11 cellular contexts compared by ENCODE assay signal in the genomic region with DNA sequence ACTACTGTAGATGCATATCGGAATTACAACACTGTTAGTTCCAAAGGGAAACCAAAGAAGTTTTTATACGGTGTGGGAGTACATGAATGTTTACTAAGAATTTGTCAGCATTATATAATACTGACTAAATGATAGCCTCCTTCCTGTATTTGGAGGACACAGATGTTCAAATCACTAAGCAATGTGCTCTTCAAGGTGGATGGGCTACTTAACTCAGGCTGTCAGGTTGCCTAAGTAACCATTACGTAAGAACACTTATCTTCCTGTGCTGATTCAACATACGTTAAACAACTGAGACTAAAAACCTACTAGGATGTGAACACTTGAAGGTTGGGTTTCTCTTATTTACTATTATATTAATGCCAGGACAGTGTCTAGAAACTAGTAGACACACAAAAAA.
DNase-seq lines count a peak whose midpoint lies in the region; ATAC-seq and TF ChIP-seq lines count a peak whose summit lies in the region.
"Had no signal": no experiment of that assay in that cellular context is flagged by ENCODE, and none has a peak within 500 bp of the region (broad histone marks: within the 10 kb centered on the region; RNA-seq: fewer than 3 reads in every experiment).

No MANE protein-coding gene starts in this region.

- H3K9me3 ChIP-seq in CD4-positive, CD25-positive, alpha-beta regulatory T cell (ENCODE audit: control insufficient read depth in 2 of 2, low read length in 2 of 2): no peaks in the 10 kb centered on the region
- H3K9me3 ChIP-seq in lower lobe of right lung: no peaks in the 10 kb centered on the region
- no peaks in the 10 kb centered on the region for H3K9me3 ChIP-seq in H9 (ENCODE audit: control insufficient read depth, low read depth, low read length)
- H3K9me3 ChIP-seq: BLaER1 treated with 17β-estradiol and CSF1 and Interleukin-3, amounts not matched to agents 10 nM and 100 nM had no signal

- no peaks in the 10 kb centered on the region for H3K23me2 ChIP-seq in H9 (ENCODE audit: insufficient read length, low read depth, low read length, poor library complexity, severe bottlenecking)

- no peak overlapping the region for H2BK5ac ChIP-seq in H9 (ENCODE audit: insufficient read length, low read length)

- no peaks in the 10 kb centered on the region for H3K27me3 Mint-ChIP-seq in CD4-positive, CD25-positive, alpha-beta regulatory T cell
- H3K27me3 Mint-ChIP-seq in activated CD8-positive, alpha-beta T cell treated with anti-CD3 and anti-CD28 coated beads, Interleukin-2, amount 10 ng/mL, durations not matched to agents 7 days and 5 days (ENCODE audit: low read depth): no peaks in the 10 kb centered on the region
- H3K27me3 Mint-ChIP-seq in H9 (ENCODE audit: low read depth): no peaks in the 10 kb centered on the region

- intact Hi-C loops in lower lobe of right lung (cut with DNase I): no loop called here

- no peak overlapping the region for H4K5ac ChIP-seq in H9 (ENCODE audit: insufficient read length, low read depth, low read length)

- H2AFZ ChIP-seq in H9 (ENCODE audit: low read length): no peak overlapping the region

- H3K4me1 ChIP-seq in CD4-positive, CD25-positive, alpha-beta regulatory T cell (ENCODE audit: control insufficient read depth, insufficient read depth, low read length, poor library complexity, severe bottlenecking): no peaks in the 10 kb centered on the region
- no peaks in the 10 kb centered on the region for H3K4me1 ChIP-seq in lower lobe of right lung
- no peaks in the 10 kb centered on the region; the same call in 1 of the 2 replicates for H3K4me1 ChIP-seq in H9 (ENCODE audit: insufficient read depth, low read length)

- H2BK20ac ChIP-seq in H9 (ENCODE audit: low read depth, low read length, poor library complexity, severe bottlenecking): no peak overlapping the region

- peaks cover 0 to 5% (median 1%) of the 10 kb centered on the region in 7 donors for H3K9me3 Mint-ChIP-seq in CD4-positive, CD25-positive, alpha-beta regulatory T cell
- H3K9me3 Mint-ChIP-seq in activated CD8-positive, alpha-beta T cell treated with anti-CD3 and anti-CD28 coated beads, Interleukin-2, amount 10 ng/mL, durations not matched to agents 7 days and 5 days (ENCODE audit: insufficient read depth): no peaks in the 10 kb centered on the region
- no peaks in the 10 kb centered on the region for H3K9me3 Mint-ChIP-seq in H9
- H3K9me3 Mint-ChIP-seq: activated T-cell treated with anti-CD3 and anti-CD28 coated beads, Interleukin-2, amount 50 U/mL, for 72 hours had no signal

- no peak overlapping the region for H2BK12ac ChIP-seq in H9 (ENCODE audit: insufficient read length, low read depth, low read length)

- H2BK15ac ChIP-seq in H9 (ENCODE audit: low read depth, low read length): no peak overlapping the region

- peak in 2 of 3 donors; percentile 21 to 48 for DNase-seq in CD4-positive, CD25-positive, alpha-beta regulatory T cell
- DNase-seq in NCI-H1436 (lab: John Stamatoyannopoulos, UW): peak; percentile 55
- DNase-seq in SKM-1 treated with dmso at 0.1 percent for 144 hours (lab: John Stamatoyannopoulos, UW; ENCODE audit: unreplicated experiment): peak; percentile 72
- no peak for DNase-seq in lower lobe of right lung
- no peak for DNase-seq in activated CD8-positive, alpha-beta T cell treated with anti-CD3 and anti-CD28 coated beads, Interleukin-2, amount 10 ng/mL, durations not matched to agents 7 days and 5 days
- DNase-seq in H9: no peak
- DNase-seq: activated T-cell treated with anti-CD3 and anti-CD28 coated beads, Interleukin-2, amount 50 U/mL, for 72 hours; NCI-H2081 treated with DMSO at 0.1 percent for 48 hours had no signal

- CTCF ChIA-PET in activated CD8-positive, alpha-beta T cell treated with anti-CD3 and anti-CD28 coated beads, Interleukin-2, amount 10 ng/mL, durations not matched to agents 7 days and 5 days (lab: Charles Lee): no interaction called here

- no peak for TF ChIP-seq CTCF in lower lobe of right lung (IDR thresholded peaks at IDR 0.05)
- no peak for TF ChIP-seq CTCF in H9 (conservative IDR thresholded peaks at IDR 0.05)

- H3K9ac ChIP-seq in H9 (ENCODE audit: extremely low read depth, insufficient read length, low read length): no peak overlapping the region
- H3K9ac ChIP-seq: BLaER1 treated with 17β-estradiol and CSF1 and Interleukin-3, amounts not matched to agents 10 nM and 100 nM had no signal

- H2AK5ac ChIP-seq in H9 (ENCODE audit: insufficient read length, low read length): no peak overlapping the region

- no peak overlapping the region for H3K4me3 ChIP-seq in CD4-positive, CD25-positive, alpha-beta regulatory T cell (ENCODE audit: low read depth, low read length)
- H3K4me3 ChIP-seq in lower lobe of right lung: no peak overlapping the region
- H3K4me3 ChIP-seq: BLaER1 treated with 17β-estradiol and CSF1 and Interleukin-3, amounts not matched to agents 10 nM and 100 nM had no signal

- H3K36me3 ChIP-seq in CD4-positive, CD25-positive, alpha-beta regulatory T cell (ENCODE audit: control insufficient read depth, insufficient read depth, low read length): no peaks in the 10 kb centered on the region
- H3K36me3 ChIP-seq in lower lobe of right lung: no peaks in the 10 kb centered on the region
- H3K36me3 ChIP-seq: BLaER1 treated with 17β-estradiol and CSF1 and Interleukin-3, amounts not matched to agents 10 nM and 100 nM had no signal

- H4K8ac ChIP-seq in H9 (replicated peaks; ENCODE audit: insufficient read length, low read depth, low read length): no peak overlapping the region

- no peak overlapping the region for H3K4me3 Mint-ChIP-seq in CD4-positive, CD25-positive, alpha-beta regulatory T cell
- no peak overlapping the region for H3K4me3 Mint-ChIP-seq in activated CD8-positive, alpha-beta T cell treated with anti-CD3 and anti-CD28 coated beads, Interleukin-2, amount 10 ng/mL, durations not matched to agents 7 days and 5 days
- no peak overlapping the region for H3K4me3 Mint-ChIP-seq in H9
- H3K4me3 Mint-ChIP-seq: activated T-cell treated with anti-CD3 and anti-CD28 coated beads, Interleukin-2, amount 50 U/mL, for 72 hours had no signal

- no peak overlapping the region for H3T11ph ChIP-seq in H9 (ENCODE audit: low read length)

- POLR2A ChIA-PET in activated CD8-positive, alpha-beta T cell treated with anti-CD3 and anti-CD28 coated beads, Interleukin-2, amount 10 ng/mL, durations not matched to agents 7 days and 5 days (lab: Charles Lee): no interaction called here

- no peak overlapping the region for H3K23ac ChIP-seq in H9 (ENCODE audit: insufficient read length, low read depth, low read length)

- no peak overlapping the region for H3K14ac ChIP-seq in H9 (ENCODE audit: insufficient read depth, low read length)

- no peak overlapping the region for H3K4me2 ChIP-seq in H9 (ENCODE audit: insufficient read depth, insufficient read length, low read length)

- no peak overlapping the region for H2BK120ac ChIP-seq in H9 (ENCODE audit: low read depth, low read length, poor library complexity, severe bottlenecking)

- WGBS in H9 (ENCODE audit: extremely low coverage, insufficient read length, low lambda C conversion rate): no CpG with 5 or more reads among the region's 4 CpGs

- no peak overlapping the region for H3K4ac ChIP-seq in H9 (ENCODE audit: low read depth, low read length)

- H3K36me3 Mint-ChIP-seq in CD4-positive, CD25-positive, alpha-beta regulatory T cell: no peaks in the 10 kb centered on the region
- no peaks in the 10 kb centered on the region for H3K36me3 Mint-ChIP-seq in activated CD8-positive, alpha-beta T cell treated with anti-CD3 and anti-CD28 coated beads, Interleukin-2, amount 10 ng/mL, durations not matched to agents 7 days and 5 days (ENCODE audit: low read depth)
- H3K36me3 Mint-ChIP-seq in H9 (ENCODE audit: insufficient read depth in 1 of 3, low read depth in 3 of 3): no peaks in the 10 kb centered on the region

- no peaks in the 10 kb centered on the region for H3K27me3 ChIP-seq in CD4-positive, CD25-positive, alpha-beta regulatory T cell (ENCODE audit: control insufficient read depth, insufficient read depth, low read length)
- H3K27me3 ChIP-seq in lower lobe of right lung (ENCODE audit: low read depth) (no peaks in the 10 kb centered on the region), H9 (ENCODE audit: insufficient read depth, low read length) (no peaks in the 10 kb centered on the region)
- H3K27me3 ChIP-seq: BLaER1 treated with 17β-estradiol and CSF1 and Interleukin-3, amounts not matched to agents 10 nM and 100 nM had no signal

- peak overlapping the region in 1 of 3 donors; percentile 4 for H3K27ac Mint-ChIP-seq in CD4-positive, CD25-positive, alpha-beta regulatory T cell
- no peak overlapping the region for H3K27ac Mint-ChIP-seq in activated CD8-positive, alpha-beta T cell treated with anti-CD3 and anti-CD28 coated beads, Interleukin-2, amount 10 ng/mL, durations not matched to agents 7 days and 5 days
- H3K27ac Mint-ChIP-seq in H9: no peak overlapping the region
- H3K27ac Mint-ChIP-seq: activated T-cell treated with anti-CD3 and anti-CD28 coated beads, Interleukin-2, amount 50 U/mL, for 72 hours had no signal

- peak overlapping the region; percentile 68 for H3K27ac ChIP-seq in CD4-positive, CD25-positive, alpha-beta regulatory T cell (ENCODE audit: insufficient read depth, low read length, poor library complexity, severe bottlenecking)
- H3K27ac ChIP-seq in lower lobe of right lung (peak overlapping the region; percentile 27), H9 (ENCODE audit: insufficient read length, low read depth, low read length) (no peak overlapping the region)
- H3K27ac ChIP-seq: BLaER1 treated with 17β-estradiol and CSF1 and Interleukin-3, amounts not matched to agents 10 nM and 100 nM had no signal

- no peak overlapping the region for H3K56ac ChIP-seq in H9 (ENCODE audit: insufficient read length, low read depth, low read length)

- no peak overlapping the region for H3K18ac ChIP-seq in H9 (ENCODE audit: insufficient read length, low read depth, low read length)

- no peaks in the 10 kb centered on the region for H3K79me1 ChIP-seq in H9 (ENCODE audit: insufficient read depth, low read depth, low read length, poor library complexity, severe bottlenecking)

- no peaks in the 10 kb centered on the region for H3K79me2 ChIP-seq in H9 (ENCODE audit: insufficient read depth, low read length)

- peaks cover 0 to 10% (median 2%) of the 10 kb centered on the region in 4 donors for H3K4me1 Mint-ChIP-seq in CD4-positive, CD25-positive, alpha-beta regulatory T cell
- H3K4me1 Mint-ChIP-seq in activated CD8-positive, alpha-beta T cell treated with anti-CD3 and anti-CD28 coated beads, Interleukin-2, amount 10 ng/mL, durations not matched to agents 7 days and 5 days (ENCODE audit: low read depth): no peaks in the 10 kb centered on the region
- H3K4me1 Mint-ChIP-seq in H9: peaks cover 30 to 33% of the 10 kb centered on the region in 2 experiments

- H4K20me1 ChIP-seq in H9 (ENCODE audit: control insufficient read depth, insufficient read depth, insufficient read length): no peaks in the 10 kb centered on the region
- H4K20me1 ChIP-seq: BLaER1 treated with 17β-estradiol and CSF1 and Interleukin-3, amounts not matched to agents 10 nM and 100 nM had no signal

- no peak overlapping the region for H4K91ac ChIP-seq in H9 (ENCODE audit: insufficient read length, low read depth, low read length)

- ATAC-seq in CD4-positive, CD25-positive, alpha-beta regulatory T cell (ENCODE audit: low read depth in 2 of 2): peak; percentile 57 to 73
- ATAC-seq in lower lobe of right lung (peak; percentile 94 to 98), HG03097 (IDR thresholded peaks at IDR 0.05; ENCODE audit: low FRiP score, unreplicated experiment) (no peak), HG02763 (IDR thresholded peaks at IDR 0.05; ENCODE audit: unreplicated experiment) (no peak)
- ATAC-seq in activated CD8-positive, alpha-beta T cell treated with anti-CD3 and anti-CD28 coated beads, Interleukin-2, amount 10 ng/mL, durations not matched to agents 7 days and 5 days: no peak
- ATAC-seq: activated T-cell treated with anti-CD3 and anti-CD28 coated beads, Interleukin-2, amount 50 U/mL, for 72 hours had no signal

Comparison
In these comparisons a context has a peak if more than half of its experiments do, and no peak if none do; other contexts are left out.
1. ATAC-seq: peak in CD4-positive, CD25-positive, alpha-beta regulatory T cell (2 of 2) and lower lobe of right lung (2 of 2); none in HG03097 (single experiment), HG02763 (single experiment) and activated CD8-positive, alpha-beta T cell treated with anti-CD3 and anti-CD28 coated beads, Interleukin-2, amount 10 ng/mL, durations not matched to agents 7 days and 5 days (single experiment).
2. DNase-seq: peak in CD4-positive, CD25-positive, alpha-beta regulatory T cell (2 of 3), NCI-H1436 (single experiment) and SKM-1 treated with dmso at 0.1 percent for 144 hours (single experiment); none in lower lobe of right lung (single experiment), activated CD8-positive, alpha-beta T cell treated with anti-CD3 and anti-CD28 coated beads, Interleukin-2, amount 10 ng/mL, durations not matched to agents 7 days and 5 days (single experiment) and H9 (single experiment).